In the genomic region with DNA sequence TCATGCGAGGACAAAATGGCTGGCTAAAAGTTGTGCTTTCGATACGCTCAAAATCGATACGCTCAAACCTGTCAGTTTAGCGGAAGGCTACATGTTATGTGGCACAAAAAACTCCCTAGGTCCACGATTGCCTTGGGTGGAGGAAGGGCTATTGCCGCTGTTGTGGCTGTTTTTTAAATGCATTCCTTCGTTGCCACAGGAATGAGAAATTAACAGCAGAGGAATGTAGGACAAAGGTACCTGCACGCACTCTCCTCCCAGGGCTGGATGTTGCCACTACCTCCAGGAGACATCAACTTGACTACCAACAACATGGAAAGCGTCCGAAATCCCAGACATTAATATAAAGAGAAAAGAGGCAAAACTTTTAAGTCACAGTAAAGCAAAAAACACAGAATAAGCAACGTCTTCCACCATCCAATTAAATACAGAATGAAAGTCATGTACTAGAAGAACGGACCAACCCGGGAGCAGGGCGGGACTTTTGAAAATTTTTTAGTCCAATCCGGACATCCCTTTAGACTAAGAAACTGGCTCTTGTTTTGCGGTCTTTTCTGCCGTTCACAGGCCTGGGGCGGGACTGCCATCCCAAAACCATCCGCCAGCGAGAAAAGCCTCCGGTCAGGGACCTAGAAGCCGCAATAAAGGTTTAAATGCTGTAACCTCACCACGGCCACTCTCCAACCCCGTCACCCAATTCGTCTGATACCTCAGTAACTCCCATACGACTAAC, we compare ENCODE assay signal across 1 cellular context.
TF ChIP-seq lines count a peak whose summit lies in the region.

No MANE protein-coding gene starts in this region.

TF ChIP-seq in GM12878, 131 proteins besides CTCF, POLR2A, EP300 and RAD21 (continued from another document and continues in another):
- TF ChIP-seq, protein P1, sequence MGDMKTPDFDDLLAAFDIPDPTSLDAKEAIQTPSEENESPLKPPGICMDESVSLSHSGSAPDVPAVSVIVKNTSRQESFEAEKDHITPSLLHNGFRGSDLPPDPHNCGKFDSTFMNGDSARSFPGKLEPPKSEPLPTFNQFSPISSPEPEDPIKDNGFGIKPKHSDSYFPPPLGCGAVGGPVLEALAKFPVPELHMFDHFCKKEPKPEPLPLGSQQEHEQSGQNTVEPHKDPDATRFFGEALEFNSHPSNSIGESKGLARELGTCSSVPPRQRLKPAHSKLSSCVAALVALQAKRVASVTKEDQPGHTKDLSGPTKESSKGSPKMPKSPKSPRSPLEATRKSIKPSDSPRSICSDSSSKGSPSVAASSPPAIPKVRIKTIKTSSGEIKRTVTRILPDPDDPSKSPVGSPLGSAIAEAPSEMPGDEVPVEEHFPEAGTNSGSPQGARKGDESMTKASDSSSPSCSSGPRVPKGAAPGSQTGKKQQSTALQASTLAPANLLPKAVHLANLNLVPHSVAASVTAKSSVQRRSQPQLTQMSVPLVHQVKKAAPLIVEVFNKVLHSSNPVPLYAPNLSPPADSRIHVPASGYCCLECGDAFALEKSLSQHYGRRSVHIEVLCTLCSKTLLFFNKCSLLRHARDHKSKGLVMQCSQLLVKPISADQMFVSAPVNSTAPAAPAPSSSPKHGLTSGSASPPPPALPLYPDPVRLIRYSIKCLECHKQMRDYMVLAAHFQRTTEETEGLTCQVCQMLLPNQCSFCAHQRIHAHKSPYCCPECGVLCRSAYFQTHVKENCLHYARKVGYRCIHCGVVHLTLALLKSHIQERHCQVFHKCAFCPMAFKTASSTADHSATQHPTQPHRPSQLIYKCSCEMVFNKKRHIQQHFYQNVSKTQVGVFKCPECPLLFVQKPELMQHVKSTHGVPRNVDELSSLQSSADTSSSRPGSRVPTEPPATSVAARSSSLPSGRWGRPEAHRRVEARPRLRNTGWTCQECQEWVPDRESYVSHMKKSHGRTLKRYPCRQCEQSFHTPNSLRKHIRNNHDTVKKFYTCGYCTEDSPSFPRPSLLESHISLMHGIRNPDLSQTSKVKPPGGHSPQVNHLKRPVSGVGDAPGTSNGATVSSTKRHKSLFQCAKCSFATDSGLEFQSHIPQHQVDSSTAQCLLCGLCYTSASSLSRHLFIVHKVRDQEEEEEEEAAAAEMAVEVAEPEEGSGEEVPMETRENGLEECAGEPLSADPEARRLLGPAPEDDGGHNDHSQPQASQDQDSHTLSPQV (IDR thresholded peaks at IDR 0.05): no peak
- peak; percentile 89 for TF ChIP-seq POLR2AphosphoS5 (IDR thresholded peaks at IDR 0.05; ENCODE audit: low read length)
- TF ChIP-seq, protein P2, sequence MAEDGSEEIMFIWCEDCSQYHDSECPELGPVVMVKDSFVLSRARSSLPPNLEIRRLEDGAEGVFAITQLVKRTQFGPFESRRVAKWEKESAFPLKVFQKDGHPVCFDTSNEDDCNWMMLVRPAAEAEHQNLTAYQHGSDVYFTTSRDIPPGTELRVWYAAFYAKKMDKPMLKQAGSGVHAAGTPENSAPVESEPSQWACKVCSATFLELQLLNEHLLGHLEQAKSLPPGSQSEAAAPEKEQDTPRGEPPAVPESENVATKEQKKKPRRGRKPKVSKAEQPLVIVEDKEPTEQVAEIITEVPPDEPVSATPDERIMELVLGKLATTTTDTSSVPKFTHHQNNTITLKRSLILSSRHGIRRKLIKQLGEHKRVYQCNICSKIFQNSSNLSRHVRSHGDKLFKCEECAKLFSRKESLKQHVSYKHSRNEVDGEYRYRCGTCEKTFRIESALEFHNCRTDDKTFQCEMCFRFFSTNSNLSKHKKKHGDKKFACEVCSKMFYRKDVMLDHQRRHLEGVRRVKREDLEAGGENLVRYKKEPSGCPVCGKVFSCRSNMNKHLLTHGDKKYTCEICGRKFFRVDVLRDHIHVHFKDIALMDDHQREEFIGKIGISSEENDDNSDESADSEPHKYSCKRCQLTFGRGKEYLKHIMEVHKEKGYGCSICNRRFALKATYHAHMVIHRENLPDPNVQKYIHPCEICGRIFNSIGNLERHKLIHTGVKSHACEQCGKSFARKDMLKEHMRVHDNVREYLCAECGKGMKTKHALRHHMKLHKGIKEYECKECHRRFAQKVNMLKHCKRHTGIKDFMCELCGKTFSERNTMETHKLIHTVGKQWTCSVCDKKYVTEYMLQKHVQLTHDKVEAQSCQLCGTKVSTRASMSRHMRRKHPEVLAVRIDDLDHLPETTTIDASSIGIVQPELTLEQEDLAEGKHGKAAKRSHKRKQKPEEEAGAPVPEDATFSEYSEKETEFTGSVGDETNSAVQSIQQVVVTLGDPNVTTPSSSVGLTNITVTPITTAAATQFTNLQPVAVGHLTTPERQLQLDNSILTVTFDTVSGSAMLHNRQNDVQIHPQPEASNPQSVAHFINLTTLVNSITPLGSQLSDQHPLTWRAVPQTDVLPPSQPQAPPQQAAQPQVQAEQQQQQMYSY (CRISPR knock-in tag; IDR thresholded peaks at IDR 0.05): peak; percentile 99
- 0 out of 2 replicates have a peak, but pooled peaks have one; percentile 30 for TF ChIP-seq TAF1 (IDR thresholded peaks at IDR 0.05; ENCODE audit: borderline replicate concordance, low read depth, low read length)
- peak; percentile 87 for TF ChIP-seq TCF3 (IDR thresholded peaks at IDR 0.05; ENCODE audit: borderline replicate concordance, insufficient read depth, low read depth, low read length)
- peak; percentile 4 to 21; a peak in 1 of 4 replicates for TF ChIP-seq BHLHE40 (IDR thresholded peaks at IDR 0.05; ENCODE audit: borderline replicate concordance in 1 of 2, low read depth in 2 of 2, low read length in 1 of 2)
- TF ChIP-seq ATF7 (IDR thresholded peaks at IDR 0.05; ENCODE audit: low read depth): 0 out of 2 replicates have a peak, but pooled peaks have one; percentile 36
- TF ChIP-seq POU2F2 (IDR thresholded peaks at IDR 0.05; ENCODE audit: borderline replicate concordance, low read depth, low read length): peak; percentile 97
- peak; percentile 79 for TF ChIP-seq BCL11A (IDR thresholded peaks at IDR 0.05; ENCODE audit: low read depth, low read length)
- TF ChIP-seq, protein P3, sequence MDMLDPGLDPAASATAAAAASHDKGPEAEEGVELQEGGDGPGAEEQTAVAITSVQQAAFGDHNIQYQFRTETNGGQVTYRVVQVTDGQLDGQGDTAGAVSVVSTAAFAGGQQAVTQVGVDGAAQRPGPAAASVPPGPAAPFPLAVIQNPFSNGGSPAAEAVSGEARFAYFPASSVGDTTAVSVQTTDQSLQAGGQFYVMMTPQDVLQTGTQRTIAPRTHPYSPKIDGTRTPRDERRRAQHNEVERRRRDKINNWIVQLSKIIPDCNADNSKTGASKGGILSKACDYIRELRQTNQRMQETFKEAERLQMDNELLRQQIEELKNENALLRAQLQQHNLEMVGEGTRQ (IDR thresholded peaks at IDR 0.05; ENCODE audit: borderline replicate concordance, low read depth, low read length): no peak
- TF ChIP-seq ZNF384 (IDR thresholded peaks at IDR 0.05; ENCODE audit: borderline replicate concordance, low read depth, low read length): peak; percentile 2; the same call in 1 of the 2 replicates
- TF ChIP-seq, protein P4, sequence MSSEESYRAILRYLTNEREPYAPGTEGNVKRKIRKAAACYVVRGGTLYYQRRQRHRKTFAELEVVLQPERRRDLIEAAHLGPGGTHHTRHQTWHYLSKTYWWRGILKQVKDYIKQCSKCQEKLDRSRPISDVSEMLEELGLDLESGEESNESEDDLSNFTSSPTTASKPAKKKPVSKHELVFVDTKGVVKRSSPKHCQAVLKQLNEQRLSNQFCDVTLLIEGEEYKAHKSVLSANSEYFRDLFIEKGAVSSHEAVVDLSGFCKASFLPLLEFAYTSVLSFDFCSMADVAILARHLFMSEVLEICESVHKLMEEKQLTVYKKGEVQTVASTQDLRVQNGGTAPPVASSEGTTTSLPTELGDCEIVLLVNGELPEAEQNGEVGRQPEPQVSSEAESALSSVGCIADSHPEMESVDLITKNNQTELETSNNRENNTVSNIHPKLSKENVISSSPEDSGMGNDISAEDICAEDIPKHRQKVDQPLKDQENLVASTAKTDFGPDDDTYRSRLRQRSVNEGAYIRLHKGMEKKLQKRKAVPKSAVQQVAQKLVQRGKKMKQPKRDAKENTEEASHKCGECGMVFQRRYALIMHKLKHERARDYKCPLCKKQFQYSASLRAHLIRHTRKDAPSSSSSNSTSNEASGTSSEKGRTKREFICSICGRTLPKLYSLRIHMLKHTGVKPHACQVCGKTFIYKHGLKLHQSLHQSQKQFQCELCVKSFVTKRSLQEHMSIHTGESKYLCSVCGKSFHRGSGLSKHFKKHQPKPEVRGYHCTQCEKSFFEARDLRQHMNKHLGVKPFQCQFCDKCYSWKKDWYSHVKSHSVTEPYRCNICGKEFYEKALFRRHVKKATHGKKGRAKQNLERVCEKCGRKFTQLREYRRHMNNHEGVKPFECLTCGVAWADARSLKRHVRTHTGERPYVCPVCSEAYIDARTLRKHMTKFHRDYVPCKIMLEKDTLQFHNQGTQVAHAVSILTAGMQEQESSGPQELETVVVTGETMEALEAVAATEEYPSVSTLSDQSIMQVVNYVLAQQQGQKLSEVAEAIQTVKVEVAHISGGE (CRISPR knock-in tag; IDR thresholded peaks at IDR 0.05): peak; percentile 26
- no peak for TF ChIP-seq YBX1 (IDR thresholded peaks at IDR 0.05)
- TF ChIP-seq ZNF217 (IDR thresholded peaks at IDR 0.05): no peak
- TF ChIP-seq NR2F1 (conservative IDR thresholded peaks at IDR 0.05): no peak
- TF ChIP-seq ASH2L (IDR thresholded peaks at IDR 0.05; ENCODE audit: borderline replicate concordance, low read depth): peak; percentile 82; the same call in 1 of the 2 replicates
- TF ChIP-seq, protein P5, sequence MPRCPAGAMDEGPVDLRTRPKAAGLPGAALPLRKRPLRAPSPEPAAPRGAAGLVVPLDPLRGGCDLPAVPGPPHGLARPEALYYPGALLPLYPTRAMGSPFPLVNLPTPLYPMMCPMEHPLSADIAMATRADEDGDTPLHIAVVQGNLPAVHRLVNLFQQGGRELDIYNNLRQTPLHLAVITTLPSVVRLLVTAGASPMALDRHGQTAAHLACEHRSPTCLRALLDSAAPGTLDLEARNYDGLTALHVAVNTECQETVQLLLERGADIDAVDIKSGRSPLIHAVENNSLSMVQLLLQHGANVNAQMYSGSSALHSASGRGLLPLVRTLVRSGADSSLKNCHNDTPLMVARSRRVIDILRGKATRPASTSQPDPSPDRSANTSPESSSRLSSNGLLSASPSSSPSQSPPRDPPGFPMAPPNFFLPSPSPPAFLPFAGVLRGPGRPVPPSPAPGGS (IDR thresholded peaks at IDR 0.05; ENCODE audit: borderline replicate concordance, insufficient read depth, low read depth, low read length, poor library complexity, severe bottlenecking): no peak
- peak in 1 of 2 experiments; percentile 24; a peak in 1 of 3 replicates for TF ChIP-seq EGR1 (IDR thresholded peaks at IDR 0.05; ENCODE audit: borderline replicate concordance in 1 of 2, low read depth in 2 of 2, low read length in 2 of 2)
- no peak; the same call in 1 of the 2 replicates for TF ChIP-seq TBL1XR1 (IDR thresholded peaks at IDR 0.05; ENCODE audit: low read depth, low read length)
- TF ChIP-seq SIX5 (IDR thresholded peaks at IDR 0.05; ENCODE audit: low read depth, low read length, severe bottlenecking): no peak
- TF ChIP-seq NBN (IDR thresholded peaks at IDR 0.05): peak; percentile 91
- TF ChIP-seq LARP7 (IDR thresholded peaks at IDR 0.05): peak; percentile 54
- TF ChIP-seq NR2C1 (IDR thresholded peaks at IDR 0.05): no peak
- no peak; the same call in 1 of the 2 replicates for TF ChIP-seq RAD51 (IDR thresholded peaks at IDR 0.05)
- TF ChIP-seq ZNF24 (IDR thresholded peaks at IDR 0.05): peak; percentile 74
- TF ChIP-seq EZH2 (IDR thresholded peaks at IDR 0.05; ENCODE audit: borderline replicate concordance, control insufficient read depth, low read depth, low read length): no peak
- no peak for TF ChIP-seq JUND (IDR thresholded peaks at IDR 0.05; ENCODE audit: low read depth, low read length)
- TF ChIP-seq, protein P6, sequence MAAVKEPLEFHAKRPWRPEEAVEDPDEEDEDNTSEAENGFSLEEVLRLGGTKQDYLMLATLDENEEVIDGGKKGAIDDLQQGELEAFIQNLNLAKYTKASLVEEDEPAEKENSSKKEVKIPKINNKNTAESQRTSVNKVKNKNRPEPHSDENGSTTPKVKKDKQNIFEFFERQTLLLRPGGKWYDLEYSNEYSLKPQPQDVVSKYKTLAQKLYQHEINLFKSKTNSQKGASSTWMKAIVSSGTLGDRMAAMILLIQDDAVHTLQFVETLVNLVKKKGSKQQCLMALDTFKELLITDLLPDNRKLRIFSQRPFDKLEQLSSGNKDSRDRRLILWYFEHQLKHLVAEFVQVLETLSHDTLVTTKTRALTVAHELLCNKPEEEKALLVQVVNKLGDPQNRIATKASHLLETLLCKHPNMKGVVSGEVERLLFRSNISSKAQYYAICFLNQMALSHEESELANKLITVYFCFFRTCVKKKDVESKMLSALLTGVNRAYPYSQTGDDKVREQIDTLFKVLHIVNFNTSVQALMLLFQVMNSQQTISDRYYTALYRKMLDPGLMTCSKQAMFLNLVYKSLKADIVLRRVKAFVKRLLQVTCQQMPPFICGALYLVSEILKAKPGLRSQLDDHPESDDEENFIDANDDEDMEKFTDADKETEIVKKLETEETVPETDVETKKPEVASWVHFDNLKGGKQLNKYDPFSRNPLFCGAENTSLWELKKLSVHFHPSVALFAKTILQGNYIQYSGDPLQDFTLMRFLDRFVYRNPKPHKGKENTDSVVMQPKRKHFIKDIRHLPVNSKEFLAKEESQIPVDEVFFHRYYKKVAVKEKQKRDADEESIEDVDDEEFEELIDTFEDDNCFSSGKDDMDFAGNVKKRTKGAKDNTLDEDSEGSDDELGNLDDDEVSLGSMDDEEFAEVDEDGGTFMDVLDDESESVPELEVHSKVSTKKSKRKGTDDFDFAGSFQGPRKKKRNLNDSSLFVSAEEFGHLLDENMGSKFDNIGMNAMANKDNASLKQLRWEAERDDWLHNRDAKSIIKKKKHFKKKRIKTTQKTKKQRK (IDR thresholded peaks at IDR 0.05; ENCODE audit: low read depth, low read length): no peak
- TF ChIP-seq, protein P7, sequence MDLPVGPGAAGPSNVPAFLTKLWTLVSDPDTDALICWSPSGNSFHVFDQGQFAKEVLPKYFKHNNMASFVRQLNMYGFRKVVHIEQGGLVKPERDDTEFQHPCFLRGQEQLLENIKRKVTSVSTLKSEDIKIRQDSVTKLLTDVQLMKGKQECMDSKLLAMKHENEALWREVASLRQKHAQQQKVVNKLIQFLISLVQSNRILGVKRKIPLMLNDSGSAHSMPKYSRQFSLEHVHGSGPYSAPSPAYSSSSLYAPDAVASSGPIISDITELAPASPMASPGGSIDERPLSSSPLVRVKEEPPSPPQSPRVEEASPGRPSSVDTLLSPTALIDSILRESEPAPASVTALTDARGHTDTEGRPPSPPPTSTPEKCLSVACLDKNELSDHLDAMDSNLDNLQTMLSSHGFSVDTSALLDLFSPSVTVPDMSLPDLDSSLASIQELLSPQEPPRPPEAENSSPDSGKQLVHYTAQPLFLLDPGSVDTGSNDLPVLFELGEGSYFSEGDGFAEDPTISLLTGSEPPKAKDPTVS (IDR thresholded peaks at IDR 0.05; ENCODE audit: low read depth, low read length): 0 out of 2 replicates have a peak, but pooled peaks have one; percentile 8
- TF ChIP-seq RB1 (IDR thresholded peaks at IDR 0.05; ENCODE audit: borderline replicate concordance): no peak; the same call in 1 of the 2 replicates
- TF ChIP-seq, protein P8, sequence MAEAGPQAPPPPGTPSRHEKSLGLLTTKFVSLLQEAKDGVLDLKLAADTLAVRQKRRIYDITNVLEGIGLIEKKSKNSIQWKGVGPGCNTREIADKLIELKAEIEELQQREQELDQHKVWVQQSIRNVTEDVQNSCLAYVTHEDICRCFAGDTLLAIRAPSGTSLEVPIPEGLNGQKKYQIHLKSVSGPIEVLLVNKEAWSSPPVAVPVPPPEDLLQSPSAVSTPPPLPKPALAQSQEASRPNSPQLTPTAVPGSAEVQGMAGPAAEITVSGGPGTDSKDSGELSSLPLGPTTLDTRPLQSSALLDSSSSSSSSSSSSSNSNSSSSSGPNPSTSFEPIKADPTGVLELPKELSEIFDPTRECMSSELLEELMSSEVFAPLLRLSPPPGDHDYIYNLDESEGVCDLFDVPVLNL (IDR thresholded peaks at IDR 0.05; ENCODE audit: low read depth, low read length): peak; percentile 97
- 0 out of 2 replicates have a peak, but pooled peaks have one; percentile 54 for TF ChIP-seq SMARCA5 (IDR thresholded peaks at IDR 0.05)
- TF ChIP-seq HCFC1 (IDR thresholded peaks at IDR 0.05; ENCODE audit: low read length): peak; percentile 38; the same call in 1 of the 2 replicates
- TF ChIP-seq CREB1 (IDR thresholded peaks at IDR 0.05; ENCODE audit: low read depth): peak; percentile 19; the same call in 1 of the 2 replicates
- peak; percentile 77 for TF ChIP-seq IKZF1 (conservative IDR thresholded peaks at IDR 0.05)
